Comparison of ENCODE assay signal across 8 cellular contexts in the genomic region with DNA sequence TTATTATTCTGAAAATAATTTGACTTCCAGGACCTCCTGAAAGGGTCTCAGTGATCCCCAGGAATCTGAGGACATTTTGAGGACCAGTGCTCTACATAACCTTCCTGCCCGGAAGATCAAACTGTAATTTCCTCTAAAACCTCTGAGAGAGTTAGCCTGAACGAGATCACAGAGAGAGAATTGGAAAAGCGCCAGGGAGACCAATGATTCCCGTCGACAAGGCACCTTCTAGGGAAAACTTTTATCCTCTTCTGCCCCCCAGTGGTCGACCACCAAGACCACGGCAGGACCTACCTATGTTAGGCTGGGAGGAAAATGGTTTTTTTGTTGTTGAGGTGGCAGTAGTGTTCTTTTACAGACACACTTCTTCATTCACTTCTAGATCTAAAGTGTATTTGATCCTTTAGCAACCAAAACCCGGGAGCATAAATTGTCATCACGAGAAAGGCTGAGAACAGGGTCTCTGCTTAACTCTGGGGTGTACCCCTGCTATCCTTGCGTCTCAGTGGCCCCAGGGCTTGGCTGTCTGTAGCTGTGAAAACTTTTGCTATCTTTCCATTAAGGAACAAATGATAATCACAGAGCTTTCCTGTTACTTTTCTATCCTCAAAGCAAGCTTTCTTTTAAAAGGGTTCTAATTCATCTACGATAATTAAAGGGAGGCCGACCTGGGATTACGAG.
DNase-seq lines count a peak whose midpoint lies in the region; ATAC-seq and TF ChIP-seq lines count a peak whose summit lies in the region.

No MANE protein-coding gene starts in this region.

- no peak overlapping the region for H3K27ac Mint-ChIP-seq in WTC11
- no peak overlapping the region for H3K27ac Mint-ChIP-seq in stimulated activated memory B cell treated with anti-CD40 and anti-IgM and Interleukin-4, amounts not matched to agents 10 μg/mL and 1 μg/mL and 100 μg/mL, for 72 hours

- no peaks in the 10 kb centered on the region for H3K27me3 Mint-ChIP-seq in WTC11 (ENCODE audit: low read depth)
- peaks cover 22% of the 10 kb centered on the region for H3K27me3 Mint-ChIP-seq in stimulated activated memory B cell treated with anti-CD40 and anti-IgM and Interleukin-4, amounts not matched to agents 10 μg/mL and 1 μg/mL and 100 μg/mL, for 72 hours

- H3K4me3 Mint-ChIP-seq in WTC11: no peak overlapping the region
- H3K4me3 Mint-ChIP-seq in stimulated activated memory B cell treated with anti-CD40 and anti-IgM and Interleukin-4, amounts not matched to agents 10 μg/mL and 1 μg/mL and 100 μg/mL, for 72 hours: no peak overlapping the region

- peaks cover 27% of the 10 kb centered on the region for H3K9me3 Mint-ChIP-seq in WTC11
- H3K9me3 Mint-ChIP-seq in stimulated activated memory B cell treated with anti-CD40 and anti-IgM and Interleukin-4, amounts not matched to agents 10 μg/mL and 1 μg/mL and 100 μg/mL, for 72 hours: peaks cover 10% of the 10 kb centered on the region

- POLR2A ChIA-PET in WTC11 (lab: Charles Lee): no interaction called here

- TF ChIP-seq CTCF in WTC11 (IDR thresholded peaks at IDR 0.05): peak; percentile 51

- peaks cover 19% of the 10 kb centered on the region for H3K4me1 Mint-ChIP-seq in WTC11
- no peaks in the 10 kb centered on the region for H3K4me1 Mint-ChIP-seq in stimulated activated memory B cell treated with anti-CD40 and anti-IgM and Interleukin-4, amounts not matched to agents 10 μg/mL and 1 μg/mL and 100 μg/mL, for 72 hours

- peak; percentile 99 for ATAC-seq in WTC11
- ATAC-seq in stimulated activated memory B cell treated with anti-CD40 and anti-IgM and Interleukin-4, amounts not matched to agents 10 μg/mL and 1 μg/mL and 100 μg/mL, for 72 hours: peak; percentile 50
- ATAC-seq in GM21737 (IDR thresholded peaks at IDR 0.05; ENCODE audit: unreplicated experiment): no peak

- CTCF ChIA-PET in WTC11 (lab: Charles Lee): interaction anchor here (0.6 to 2.3 kb wide), 11 partner anchors 9 to 119 kb away, joined by 3 to 23 read pairs (median 5); partner anchors contain the start of gene NID2

- peaks cover 27% of the 10 kb centered on the region for H3K36me3 Mint-ChIP-seq in WTC11
- H3K36me3 Mint-ChIP-seq in stimulated activated memory B cell treated with anti-CD40 and anti-IgM and Interleukin-4, amounts not matched to agents 10 μg/mL and 1 μg/mL and 100 μg/mL, for 72 hours: peaks cover 5% of the 10 kb centered on the region

- DNase-seq in activated T-cell treated with anti-CD3 and anti-CD28 coated beads for 1 hour (ENCODE audit: low read depth) (peak; percentile 3), NCI-H2029 treated with DMSO at 0.1 percent for 48 hours (lab: John Stamatoyannopoulos, UW) (peak; percentile 4), WTC11 (ENCODE audit: low spot score) (peak; percentile 76), epithelial cell of prostate (ENCODE audit: low read depth, low spot score) (peak; percentile 46), middle frontal gyrus (ENCODE audit: extremely low spot score, low spot score) (peak; percentile 70)
- no peak for DNase-seq in activated T-cell treated with anti-CD3 and anti-CD28 coated beads, Interleukin-2, amount 50 U/mL, for 1 hour

- no peak overlapping the region for H3K27ac ChIP-seq in epithelial cell of prostate

TF ChIP-seq in WTC11, 78 proteins besides CTCF, POLR2A, EP300 and RAD21 (continues in another document):
- no peak for TF ChIP-seq KAT7 (CRISPR knock-in tag; IDR thresholded peaks at IDR 0.05; ENCODE audit: borderline replicate concordance)
- TF ChIP-seq ZNF232 (CRISPR knock-in tag; IDR thresholded peaks at IDR 0.05): no peak
- TF ChIP-seq ERG (CRISPR knock-in tag; IDR thresholded peaks at IDR 0.05): no peak
- TF ChIP-seq, protein P1, sequence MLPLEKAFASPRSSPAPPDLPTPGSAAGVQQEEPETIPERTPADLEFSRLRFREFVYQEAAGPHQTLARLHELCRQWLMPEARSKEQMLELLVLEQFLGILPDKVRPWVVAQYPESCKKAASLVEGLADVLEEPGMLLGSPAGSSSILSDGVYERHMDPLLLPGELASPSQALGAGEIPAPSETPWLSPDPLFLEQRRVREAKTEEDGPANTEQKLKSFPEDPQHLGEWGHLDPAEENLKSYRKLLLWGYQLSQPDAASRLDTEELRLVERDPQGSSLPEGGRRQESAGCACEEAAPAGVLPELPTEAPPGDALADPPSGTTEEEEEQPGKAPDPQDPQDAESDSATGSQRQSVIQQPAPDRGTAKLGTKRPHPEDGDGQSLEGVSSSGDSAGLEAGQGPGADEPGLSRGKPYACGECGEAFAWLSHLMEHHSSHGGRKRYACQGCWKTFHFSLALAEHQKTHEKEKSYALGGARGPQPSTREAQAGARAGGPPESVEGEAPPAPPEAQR (CRISPR knock-in tag; IDR thresholded peaks at IDR 0.05): no peak
- no peak for TF ChIP-seq PRRX2 (CRISPR knock-in tag; IDR thresholded peaks at IDR 0.05)
- TF ChIP-seq, protein P2, sequence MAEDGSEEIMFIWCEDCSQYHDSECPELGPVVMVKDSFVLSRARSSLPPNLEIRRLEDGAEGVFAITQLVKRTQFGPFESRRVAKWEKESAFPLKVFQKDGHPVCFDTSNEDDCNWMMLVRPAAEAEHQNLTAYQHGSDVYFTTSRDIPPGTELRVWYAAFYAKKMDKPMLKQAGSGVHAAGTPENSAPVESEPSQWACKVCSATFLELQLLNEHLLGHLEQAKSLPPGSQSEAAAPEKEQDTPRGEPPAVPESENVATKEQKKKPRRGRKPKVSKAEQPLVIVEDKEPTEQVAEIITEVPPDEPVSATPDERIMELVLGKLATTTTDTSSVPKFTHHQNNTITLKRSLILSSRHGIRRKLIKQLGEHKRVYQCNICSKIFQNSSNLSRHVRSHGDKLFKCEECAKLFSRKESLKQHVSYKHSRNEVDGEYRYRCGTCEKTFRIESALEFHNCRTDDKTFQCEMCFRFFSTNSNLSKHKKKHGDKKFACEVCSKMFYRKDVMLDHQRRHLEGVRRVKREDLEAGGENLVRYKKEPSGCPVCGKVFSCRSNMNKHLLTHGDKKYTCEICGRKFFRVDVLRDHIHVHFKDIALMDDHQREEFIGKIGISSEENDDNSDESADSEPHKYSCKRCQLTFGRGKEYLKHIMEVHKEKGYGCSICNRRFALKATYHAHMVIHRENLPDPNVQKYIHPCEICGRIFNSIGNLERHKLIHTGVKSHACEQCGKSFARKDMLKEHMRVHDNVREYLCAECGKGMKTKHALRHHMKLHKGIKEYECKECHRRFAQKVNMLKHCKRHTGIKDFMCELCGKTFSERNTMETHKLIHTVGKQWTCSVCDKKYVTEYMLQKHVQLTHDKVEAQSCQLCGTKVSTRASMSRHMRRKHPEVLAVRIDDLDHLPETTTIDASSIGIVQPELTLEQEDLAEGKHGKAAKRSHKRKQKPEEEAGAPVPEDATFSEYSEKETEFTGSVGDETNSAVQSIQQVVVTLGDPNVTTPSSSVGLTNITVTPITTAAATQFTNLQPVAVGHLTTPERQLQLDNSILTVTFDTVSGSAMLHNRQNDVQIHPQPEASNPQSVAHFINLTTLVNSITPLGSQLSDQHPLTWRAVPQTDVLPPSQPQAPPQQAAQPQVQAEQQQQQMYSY (CRISPR knock-in tag; IDR thresholded peaks at IDR 0.05): no peak
- no peak for TF ChIP-seq AR (CRISPR knock-in tag; IDR thresholded peaks at IDR 0.05)
- TF ChIP-seq NR2C2 (CRISPR knock-in tag; IDR thresholded peaks at IDR 0.05): no peak
- TF ChIP-seq TP53 (CRISPR knock-in tag; IDR thresholded peaks at IDR 0.05): no peak
